ENCODE assay signal across 35 cellular contexts in the genomic region with DNA sequence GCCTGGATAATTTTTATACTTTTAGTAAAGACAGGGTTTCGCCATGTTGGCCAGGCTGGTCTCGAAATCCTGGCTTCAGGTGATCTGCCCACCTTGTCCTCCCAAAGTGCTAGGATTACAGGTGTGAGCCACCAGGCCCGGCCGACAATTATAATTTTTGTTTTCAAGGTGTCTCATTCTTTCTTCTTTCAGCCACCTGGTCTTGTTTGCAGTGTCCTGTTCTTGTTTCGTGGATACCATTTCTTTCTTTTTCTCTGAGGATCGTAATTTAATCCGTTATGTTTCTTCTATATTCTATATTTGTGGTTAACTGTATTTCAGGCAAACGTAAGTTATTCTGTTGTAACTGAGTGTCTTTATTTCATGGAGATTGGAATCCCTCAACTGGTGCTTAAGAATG. TPM values are rescaled to one million over a fixed set of nuclear protein-coding genes. Genes with fewer than 3 reads are reported as not detected.
"Had no signal": no experiment of that assay in that cellular context is flagged by ENCODE, and none has a peak within 500 bp of the region (broad histone marks: within the 10 kb centered on the region; RNA-seq: fewer than 3 reads in every experiment).

No MANE protein-coding gene starts in this region.

- H3K4me3 ChIP-seq: MG63 had no signal

- H3K9me3 ChIP-seq: MG63 had no signal

- H3K27ac ChIP-seq: KMS-11 had no signal

- DNase-seq: Kasumi-1, MG63, MM.1S, NCI-H1048, NCI-H1092, NCI-H1092 treated with DMSO at 0.1 percent for 48 hours, NCI-H1105, NCI-H1105 treated with DMSO at 0.1 percent for 48 hours, NCI-H1417, NCI-H1417 treated with DMSO at 0.1 percent for 48 hours, NCI-H1436, NCI-H1436 treated with DMSO at 0.1 percent for 48 hours, NCI-H146, NCI-H1694, NCI-H1694 treated with DMSO at 0.1 percent for 48 hours, NCI-H187, NCI-H187 treated with DMSO at 0.1 percent for 48 hours, NCI-H1930, NCI-H2029, NCI-H2029 treated with DMSO at 0.1 percent for 48 hours, NCI-H2081, NCI-H2081 treated with DMSO at 0.1 percent for 48 hours, NCI-H2107, NCI-H2171, NCI-H2171 treated with DMSO at 0.1 percent for 48 hours, NCI-H2227 treated with DMSO at 0.1 percent for 48 hours, NCI-H226, NCI-H345, NCI-H446, NCI-H446 treated with DMSO at 0.1 percent for 48 hours, NCI-H510A had no signal

- H3K4me2 ChIP-seq: KMS-11 had no signal

- H3K36me3 ChIP-seq: MG63 had no signal

RNA-seq across cellular contexts. Expression of a gene that starts 51.6 kb away (rescaled TPM):
- total RNA-seq: LHCN-M2, M059J, MCF 10A had no signal
